In the genomic region with DNA sequence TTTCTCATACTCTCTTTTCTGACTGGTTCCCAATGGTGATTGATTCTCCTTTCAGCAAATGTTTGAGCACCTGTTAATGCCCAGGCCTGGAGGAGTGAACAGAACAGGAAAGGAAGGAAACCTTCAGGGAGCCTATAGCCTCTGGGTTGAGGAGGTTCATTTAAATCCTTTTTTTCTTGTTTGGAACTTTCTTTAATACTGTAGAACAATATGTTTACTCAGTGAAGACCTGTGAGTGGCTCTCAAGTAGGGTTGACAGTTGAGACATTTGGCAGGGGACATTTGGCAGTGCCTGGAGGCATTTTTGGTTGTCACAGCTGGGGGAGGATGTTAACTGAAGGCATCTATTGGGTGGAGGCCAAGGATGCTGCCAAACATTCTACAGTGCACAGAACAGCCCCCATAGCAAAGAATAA, we compare ENCODE assay signal across 12 cellular contexts. TPM values are rescaled to one million over a fixed set of nuclear protein-coding genes. Genes with fewer than 3 reads are reported as not detected.
DNase-seq lines count a peak whose midpoint lies in the region; ATAC-seq and TF ChIP-seq lines count a peak whose summit lies in the region.
"Had no signal": no experiment of that assay in that cellular context is flagged by ENCODE, and none has a peak within 500 bp of the region (broad histone marks: within the 10 kb centered on the region; RNA-seq: fewer than 3 reads in every experiment).

No MANE protein-coding gene starts in this region.

- H3K27ac ChIP-seq in heart left ventricle = peak overlapping the region in 7 of 12 donors; percentile 0 to 58 (median 42)
- peak overlapping the region; percentile 15 to 57 (median 51) for H3K27ac ChIP-seq in thyroid gland
- H3K27ac ChIP-seq in ovary = no peak overlapping the region
- H3K27ac ChIP-seq: testis had no signal

- DNase-seq in activated T-cell treated with anti-CD3 and anti-CD28 coated beads, Interleukin-2, amount 50 U/mL, for 24 hours = no peak
- DNase-seq in activated T-cell treated with anti-CD3 and anti-CD28 coated beads, Interleukin-2, amount 50 U/mL, for 1 hour = no peak
- DNase-seq in RPMI8226 = peak; percentile 19
- DNase-seq in heart left ventricle = peak in 2 of 5 donors; percentile 28 to 47
- DNase-seq in thyroid gland = peak; percentile 40 to 59
- no peak for DNase-seq in NCI-H1930 (lab: John Stamatoyannopoulos, UW)
- no peak for DNase-seq in ovary
- DNase-seq: activated CD4-positive, alpha-beta T cell treated with anti-CD3 and anti-CD28 coated beads for 48 hours; NCI-H510A; stimulated activated CD4-positive, alpha-beta T cell treated with anti-CD3 and anti-CD28 coated beads, Interleukin-15, amount 100 ng/mL, for 24 hours; testis had no signal

- no peak overlapping the region for H3K4me3 ChIP-seq in heart left ventricle
- H3K4me3 ChIP-seq in thyroid gland (replicated peaks in 1 of 3) = no peak overlapping the region
- no peak overlapping the region for H3K4me3 ChIP-seq in ovary
- H3K4me3 ChIP-seq: testis had no signal

- H3K36me3 Mint-ChIP-seq in activated T-cell treated with anti-CD3 and anti-CD28 coated beads, Interleukin-2, amount 50 U/mL, for 24 hours (ENCODE audit: low read depth) = peaks cover 67% of the 10 kb centered on the region

- ATAC-seq in heart left ventricle = peak; percentile 59 to 71 (median 62)
- ATAC-seq in HG02970 (IDR thresholded peaks at IDR 0.05; ENCODE audit: low FRiP score, unreplicated experiment) = no peak

- TF ChIP-seq CTCF in heart left ventricle (IDR thresholded peaks at IDR 0.05) = no peak
- no peak for TF ChIP-seq CTCF in thyroid gland (IDR thresholded peaks at IDR 0.05)
- no peak for TF ChIP-seq CTCF in ovary (IDR thresholded peaks at IDR 0.05)

- H3K27ac Mint-ChIP-seq in activated T-cell treated with anti-CD3 and anti-CD28 coated beads, Interleukin-2, amount 50 U/mL, for 24 hours = peak overlapping the region; percentile 30

- H3K36me3 ChIP-seq in heart left ventricle = no peaks in the 10 kb centered on the region
- H3K36me3 ChIP-seq in thyroid gland = no peaks in the 10 kb centered on the region
- no peaks in the 10 kb centered on the region for H3K36me3 ChIP-seq in ovary

- H3K9me3 Mint-ChIP-seq in activated T-cell treated with anti-CD3 and anti-CD28 coated beads, Interleukin-2, amount 50 U/mL, for 24 hours = no peaks in the 10 kb centered on the region

- peaks cover 2 to 94% (median 45%) of the 10 kb centered on the region in 12 donors for H3K4me1 ChIP-seq in heart left ventricle
- H3K4me1 ChIP-seq in thyroid gland = peaks cover 41 to 54% of the 10 kb centered on the region in 2 donors
- H3K4me1 ChIP-seq in ovary (ENCODE audit: insufficient read depth) = peaks cover 3% of the 10 kb centered on the region

- H3K4me3 Mint-ChIP-seq in activated T-cell treated with anti-CD3 and anti-CD28 coated beads, Interleukin-2, amount 50 U/mL, for 24 hours = no peak overlapping the region

- H3K27me3 ChIP-seq in heart left ventricle (no peaks in the 10 kb centered on the region), thyroid gland (no peaks in the 10 kb centered on the region), ovary (no peaks in the 10 kb centered on the region)
- H3K27me3 ChIP-seq: testis had no signal

- TF ChIP-seq POLR2A in heart left ventricle (IDR thresholded peaks at IDR 0.05) (no peak), thyroid gland (IDR thresholded peaks at IDR 0.05) (no peak), ovary (IDR thresholded peaks at IDR 0.05) (no peak)

- H3K9me3 ChIP-seq in heart left ventricle (no peaks in the 10 kb centered on the region), thyroid gland (no peaks in the 10 kb centered on the region), ovary (no peaks in the 10 kb centered on the region)
- H3K9me3 ChIP-seq: testis had no signal

- no peaks in the 10 kb centered on the region for H3K27me3 Mint-ChIP-seq in activated T-cell treated with anti-CD3 and anti-CD28 coated beads, Interleukin-2, amount 50 U/mL, for 24 hours

- peaks cover 82% of the 10 kb centered on the region for H3K4me1 Mint-ChIP-seq in activated T-cell treated with anti-CD3 and anti-CD28 coated beads, Interleukin-2, amount 50 U/mL, for 24 hours (ENCODE audit: low read depth)

- intact Hi-C loops in heart left ventricle (cut with DNase I) (loop anchor here in 5 of 10 donors (5.0 to 10.0 kb wide), 6 partner anchors 43 to 325 kb away; partner anchors contain the start of gene NINJ1 (in 1 of the 5)), thyroid gland (cut with DNase I) (loop anchor here (10.0 kb wide), 1 partner anchor 325 kb away; the partner anchor contains the start of gene NINJ1), ovary (cut with DNase I) (loop anchor here in 3 of 4 donors (10.0 kb wide), 4 partner anchors 55 to 365 kb away; partner anchors contain the start of genes CARD19 (in 1 of the 3) and NINJ1 (in 1 of the 3))

- no peak for TF ChIP-seq EP300 in ovary (IDR thresholded peaks at IDR 0.05)

RNA-seq across cellular contexts. Expression of gene FAM120AOS, which starts 6.1 kb away (rescaled TPM):
- total RNA-seq in heart left ventricle = 10 to 100 TPM; 27.2 to 38.8 (median 33.7) TPM
- 10 to 100 TPM; 22.2 to 30.0 TPM for polyA plus RNA-seq in heart left ventricle
- 10 to 100 TPM; 68.5 to 92.7 (median 80.8) TPM for total RNA-seq in thyroid gland
- 10 to 100 TPM; 38.3 to 49.0 (median 40.3) TPM for total RNA-seq in ovary
- polyA plus RNA-seq in ovary = 10 to 100 TPM; 38.1 to 73.9 TPM

RNA-seq across cellular contexts. Expression of gene FAM120A, which starts 8.0 kb away (rescaled TPM):
- total RNA-seq in heart left ventricle = 100 to 1,000 TPM in 7 of 9 donors, 10 to 100 TPM in 2; 88.6 to 123 (median 113) TPM
- polyA plus RNA-seq in heart left ventricle = 100 to 1,000 TPM in 1 of 2 donors, 10 to 100 TPM in 1; 37.9 to 118 TPM
- total RNA-seq in thyroid gland = 100 to 1,000 TPM in 3 of 4 donors, 10 to 100 TPM in 1; 78.1 to 118 (median 111) TPM
- 100 to 1,000 TPM in 2 of 7 donors, 10 to 100 TPM in 5; 65.2 to 130 (median 84.0) TPM for total RNA-seq in ovary
- polyA plus RNA-seq in ovary = 10 to 100 TPM; 37.9 to 74.3 TPM

Comparison
In these comparisons a context has a peak if more than half of its experiments do, and no peak if none do; other contexts are left out.
1. DNase-seq: peak in RPMI8226 (single experiment) and thyroid gland (2 of 2); none in activated T-cell treated with anti-CD3 and anti-CD28 coated beads, Interleukin-2, amount 50 U/mL, for 24 hours (single experiment), activated T-cell treated with anti-CD3 and anti-CD28 coated beads, Interleukin-2, amount 50 U/mL, for 1 hour (single experiment), NCI-H1930 (0 of 2) and ovary (0 of 5).
2. H3K27ac ChIP-seq: peak in heart left ventricle (7 of 12) and thyroid gland (3 of 3); none in ovary (0 of 2).